ENCODE assay signal across 25 cellular contexts in the genomic region with DNA sequence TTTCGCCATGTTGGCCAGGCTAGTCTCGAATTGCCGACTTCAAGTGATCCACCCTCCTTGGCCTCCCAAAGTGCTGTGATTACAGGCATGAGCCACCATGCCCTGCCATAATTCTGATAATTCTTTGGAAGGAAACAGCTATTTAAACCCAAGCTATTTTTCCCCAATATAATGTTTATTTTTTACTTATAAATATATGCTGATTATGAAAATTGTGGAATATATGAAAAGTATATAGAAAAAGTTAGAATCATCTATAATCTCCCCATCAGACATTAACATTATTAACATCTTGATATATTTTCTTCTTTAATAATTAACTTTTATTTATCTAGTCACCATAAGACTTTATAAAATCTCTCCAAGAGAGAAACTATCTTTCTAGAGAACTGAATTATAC. TPM values are rescaled to one million over a fixed set of nuclear protein-coding genes. Genes with fewer than 3 reads are reported as not detected.
DNase-seq lines count a peak whose midpoint lies in the region; ATAC-seq, FAIRE-seq and TF ChIP-seq lines count a peak whose summit lies in the region.
"Had no signal": no experiment of that assay in that cellular context is flagged by ENCODE, and none has a peak within 500 bp of the region (broad histone marks: within the 10 kb centered on the region; RNA-seq: fewer than 3 reads in every experiment).

No MANE protein-coding gene starts in this region.

- ATAC-seq in K562 (no peak), GM21723 (IDR thresholded peaks at IDR 0.05; ENCODE audit: unreplicated experiment) (no peak), HG03469 (IDR thresholded peaks at IDR 0.05; ENCODE audit: unreplicated experiment) (no peak)
- ATAC-seq: A549; CD8-positive, alpha-beta T cell had no signal

- H3K4me3 ChIP-seq in K562 (no peak overlapping the region), kidney (ENCODE audit: low read length in 2 of 2) (no peak overlapping the region)
- H3K4me3 ChIP-seq: A549; BLaER1 treated with 17β-estradiol and CSF1 and Interleukin-3, amounts not matched to agents 10 nM and 100 nM had no signal

- H3K36me3 ChIP-seq in K562 (ENCODE audit: control insufficient read depth, insufficient read depth, low read length): peaks cover 58% of the 10 kb centered on the region; the same call in 2 of the 3 replicates
- H3K36me3 ChIP-seq in kidney (ENCODE audit: control insufficient read depth in 1 of 2, insufficient read depth in 2 of 2, low read length in 2 of 2): peaks cover 12 to 37% of the 10 kb centered on the region in 2 donors

- intact Hi-C loops in K562 (cut with micrococcal nuclease) (no loop called here), kidney (cut with DNase I) (no loop called here)

- in situ Hi-C loops in K562 (cut with MboI): no loop called here

- BruUV-seq in K562 (replicated peaks; lab: Mats Ljungman, UMichigan): no TSS peak

- H3K4me1 ChIP-seq in K562 (replicated peaks in 1 of 2; ENCODE audit: control insufficient read depth in 2 of 2, insufficient read depth in 2 of 2, low read length in 2 of 2): no peaks in the 10 kb centered on the region
- no peaks in the 10 kb centered on the region for H3K4me1 ChIP-seq in kidney (ENCODE audit: control insufficient read depth in 1 of 2, insufficient read depth in 1 of 2, low read depth in 1 of 2, low read length in 2 of 2)
- H3K4me1 ChIP-seq: BLaER1 treated with 17β-estradiol and CSF1 and Interleukin-3, amounts not matched to agents 10 nM and 100 nM had no signal

- DNase-seq in K562 (ENCODE audit: extremely low read depth in 1 of 4, low spot score in 3 of 4) (no peak), kidney (no peak), cerebellar cortex (ENCODE audit: low spot score) (no peak)
- DNase-seq: 8988T; AML-193; Caco-2; Calu3; CD4-positive, alpha-beta T cell; CD8-positive, alpha-beta T cell; DMS 273 treated with DMSO at 0.1 percent for 48 hours; DMS153; DMS53; DMS79; DND-41; EL; GF-D8 had no signal

- H3K9ac ChIP-seq in K562 (ENCODE audit: insufficient read depth in 1 of 2, low read depth in 2 of 2, low read length in 2 of 2): no peak overlapping the region
- no peak overlapping the region for H3K9ac ChIP-seq in kidney (ENCODE audit: low read length in 2 of 2)
- H3K9ac ChIP-seq: BLaER1 treated with 17β-estradiol and CSF1 and Interleukin-3, amounts not matched to agents 10 nM and 100 nM had no signal

- POLR2A ChIA-PET in K562 (lab: Yijun Ruan, JAX): no interaction called here

- no peak for TF ChIP-seq RAD21 in K562 (CRISPR knock-in tag; conservative IDR thresholded peaks at IDR 0.05 in 1 of 2, IDR thresholded peaks at IDR 0.05 in 1 of 2)

- no peak overlapping the region for H2AFZ ChIP-seq in K562 (ENCODE audit: low read depth, low read length)

- TF ChIP-seq EP300 in K562 (IDR thresholded peaks at IDR 0.05; ENCODE audit: low read length): no peak

- FAIRE-seq in A204.1 (lab: Jason Lieb, UNC): peak; percentile 14
- FAIRE-seq in G401.6 (lab: Jason Lieb, UNC): peak; percentile 27
- no peak for FAIRE-seq in K562 (lab: Jason Lieb, UNC)
- peak; percentile 27 for FAIRE-seq in kidney (lab: Jason Lieb, UNC)
- FAIRE-seq: A549, GM12891, GM19239 had no signal

- TF ChIP-seq POLR2A in K562 (conservative IDR thresholded peaks at IDR 0.05): no peak

- H3K9me3 ChIP-seq in K562 (replicated peaks; ENCODE audit: control insufficient read depth, insufficient read depth, low read depth, low read length): no peaks in the 10 kb centered on the region
- no peaks in the 10 kb centered on the region for H3K9me3 ChIP-seq in kidney (ENCODE audit: control insufficient read depth in 1 of 2, low read length in 2 of 2)
- H3K9me3 ChIP-seq: A549; BLaER1 treated with 17β-estradiol and CSF1 and Interleukin-3, amounts not matched to agents 10 nM and 100 nM; Caco-2 had no signal

- no peak overlapping the region for H3K4me2 ChIP-seq in K562 (ENCODE audit: insufficient read depth, low read length)
- H3K4me2 ChIP-seq: A549; BLaER1 treated with 17β-estradiol and CSF1 and Interleukin-3, amounts not matched to agents 10 nM and 100 nM had no signal

- no peak for TF ChIP-seq CTCF in K562 (IDR thresholded peaks at IDR 0.05 in 2 of 3, conservative IDR thresholded peaks at IDR 0.05 in 1 of 3; ENCODE audit: insufficient read depth in 2 of 3, low read depth in 1 of 3, low read length in 3 of 3)
- TF ChIP-seq CTCF in kidney (IDR thresholded peaks at IDR 0.05; ENCODE audit: borderline replicate concordance, extremely low read depth, insufficient read depth): no peak

- no peaks in the 10 kb centered on the region for H3K27me3 ChIP-seq in K562 (ENCODE audit: control insufficient read depth in 2 of 2, insufficient read depth in 2 of 2, low read length in 2 of 2)
- H3K27me3 ChIP-seq: BLaER1 treated with 17β-estradiol and CSF1 and Interleukin-3, amounts not matched to agents 10 nM and 100 nM had no signal

- CTCF ChIA-PET in K562 (lab: Yijun Ruan, JAX; ENCODE audit: low intra/inter-chr PET ratio): no interaction called here

- H3K79me2 ChIP-seq in K562 (ENCODE audit: control insufficient read depth, insufficient read depth, low read length): no peaks in the 10 kb centered on the region

- H4K20me1 ChIP-seq in K562 (replicated peaks; ENCODE audit: control insufficient read depth, insufficient read depth, low read length): no peaks in the 10 kb centered on the region
- H4K20me1 ChIP-seq: BLaER1 treated with 17β-estradiol and CSF1 and Interleukin-3, amounts not matched to agents 10 nM and 100 nM had no signal

- no peak overlapping the region for H3K27ac ChIP-seq in K562 (ENCODE audit: extremely low read depth, low read depth, low read length)
- no peak overlapping the region for H3K27ac ChIP-seq in kidney (ENCODE audit: low read depth in 2 of 2, low read length in 2 of 2)
- H3K27ac ChIP-seq: A549; BLaER1 treated with 17β-estradiol and CSF1 and Interleukin-3, amounts not matched to agents 10 nM and 100 nM; C4-2B had no signal

- 100% methylated on average over 3 of the region's 3 CpGs for WGBS in K562 (ENCODE audit: insufficient coverage, low coverage, missing lambda C conversion rate)

- no peaks in the 10 kb centered on the region for H3K9me1 ChIP-seq in K562 (ENCODE audit: control insufficient read depth, insufficient read depth, low read length)

TF ChIP-seq in K562, 482 proteins besides CTCF, POLR2A, EP300 and RAD21:
- TF ChIP-seq C11orf30 (IDR thresholded peaks at IDR 0.05; ENCODE audit: low read depth) (peak; percentile 53; the same call in 1 of the 2 replicates), NCOA1 (IDR thresholded peaks at IDR 0.05; ENCODE audit: low read depth) (no peak), ZNF316 (IDR thresholded peaks at IDR 0.05) (peak; percentile 75)

RNA-seq across cellular contexts. Expression of gene HADHB, which starts 41.2 kb away (rescaled TPM):
- 78.9 and 152 TPM in 2 replicates for total RNA-seq in K562 (2011; cell fraction: chromatin; rRNA removed; ENCODE audit: low replicate concordance)
- total RNA-seq in K562 (2011; cell fraction: nucleolus; rRNA removed): 49.4 and 56.5 TPM in 2 replicates
- 97.7 and 134 TPM in 2 replicates for total RNA-seq in K562 (2011; cell fraction: nucleoplasm; rRNA removed)
- total RNA-seq in K562 (2014; rRNA removed): 67.3 and 71.4 TPM in 2 replicates
- total RNA-seq in K562 (2014; rRNA removed; fragmentation: Illumina TruSeq; extraction: Trizol): 103 and 109 TPM in 2 replicates
- 86.8 and 93.1 TPM in 2 replicates for total RNA-seq in K562 (2015; rRNA removed; fragmentation: Illumina TruSeq; extraction: Trizol)
- 100 and 109 TPM in 2 replicates for total RNA-seq in K562 (2021)
- 109 and 126 TPM in 2 replicates for polyA plus RNA-seq in K562 (2011; rRNA removed)
- 66.1 and 128 TPM in 2 replicates for polyA plus RNA-seq in K562 (2011; cell fraction: cytosol; rRNA removed)
- polyA plus RNA-seq in K562 (2011; cell fraction: nucleus; rRNA removed): 67.1 and 91.6 TPM in 2 replicates
- polyA plus RNA-seq in K562 (2012): 85.6 and 104 TPM in 2 replicates
- 77.3 and 92.0 TPM in 2 replicates for polyA plus RNA-seq in K562 (2014; fragmentation: Illumina TruSeq; extraction: Trizol)
- 100 to 1,000 TPM; 198 to 199 TPM for polyA plus RNA-seq in K562 (2014; fragmentation: Nextera tagmentation; extraction: Ambion mirVana)
- polyA plus RNA-seq in K562 (2014; rRNA removed): 84.6 and 94.9 TPM in 2 replicates
- 189 and 209 TPM in 2 replicates for polyA minus RNA-seq in K562 (2011; rRNA and poly(A)+ RNA removed)
- polyA minus RNA-seq in K562 (2011; cell fraction: cytosol; rRNA and poly(A)+ RNA removed): 50.2 and 61.6 TPM in 2 replicates
- 29.5 and 56.9 TPM in 2 replicates for polyA minus RNA-seq in K562 (2011; cell fraction: nucleus; rRNA and poly(A)+ RNA removed)
- 132 TPM for total RNA-seq in kidney
- polyA plus RNA-seq in kidney (ENCODE audit: insufficient read depth, low read depth, low replicate concordance): 232 TPM

RNA-seq across cellular contexts. Expression of gene HADHA, which starts 41.5 kb away (rescaled TPM):
- 66.4 and 94.3 TPM in 2 replicates for total RNA-seq in K562 (2011; cell fraction: chromatin; rRNA removed; ENCODE audit: low replicate concordance)
- 54.4 and 55.7 TPM in 2 replicates for total RNA-seq in K562 (2011; cell fraction: nucleolus; rRNA removed)
- 67.3 and 77.3 TPM in 2 replicates for total RNA-seq in K562 (2011; cell fraction: nucleoplasm; rRNA removed)
- total RNA-seq in K562 (2014; rRNA removed): 187 and 203 TPM in 2 replicates
- 207 and 219 TPM in 2 replicates for total RNA-seq in K562 (2014; rRNA removed; fragmentation: Illumina TruSeq; extraction: Trizol)
- 195 and 202 TPM in 2 replicates for total RNA-seq in K562 (2015; rRNA removed; fragmentation: Illumina TruSeq; extraction: Trizol)
- 186 and 196 TPM in 2 replicates for total RNA-seq in K562 (2021)
- polyA plus RNA-seq in K562 (2011; rRNA removed): 183 and 214 TPM in 2 replicates
- 99.3 and 152 TPM in 2 replicates for polyA plus RNA-seq in K562 (2011; cell fraction: cytosol; rRNA removed)
- polyA plus RNA-seq in K562 (2011; cell fraction: nucleus; rRNA removed): 83.4 and 104 TPM in 2 replicates
- 174 and 251 TPM in 2 replicates for polyA plus RNA-seq in K562 (2012)
- polyA plus RNA-seq in K562 (2014; fragmentation: Illumina TruSeq; extraction: Trizol): 224 and 246 TPM in 2 replicates
- 100 to 1,000 TPM; 152 to 326 TPM for polyA plus RNA-seq in K562 (2014; fragmentation: Nextera tagmentation; extraction: Ambion mirVana)
- polyA plus RNA-seq in K562 (2014; rRNA removed): 140 and 145 TPM in 2 replicates
- polyA minus RNA-seq in K562 (2011; rRNA and poly(A)+ RNA removed): 329 and 345 TPM in 2 replicates
- 151 and 156 TPM in 2 replicates for polyA minus RNA-seq in K562 (2011; cell fraction: cytosol; rRNA and poly(A)+ RNA removed)
- polyA minus RNA-seq in K562 (2011; cell fraction: nucleus; rRNA and poly(A)+ RNA removed): 31.8 and 68.9 TPM in 2 replicates
- total RNA-seq in kidney: 135 TPM
- polyA plus RNA-seq in kidney (ENCODE audit: insufficient read depth, low read depth, low replicate concordance): 171 TPM
